In the genomic region with DNA sequence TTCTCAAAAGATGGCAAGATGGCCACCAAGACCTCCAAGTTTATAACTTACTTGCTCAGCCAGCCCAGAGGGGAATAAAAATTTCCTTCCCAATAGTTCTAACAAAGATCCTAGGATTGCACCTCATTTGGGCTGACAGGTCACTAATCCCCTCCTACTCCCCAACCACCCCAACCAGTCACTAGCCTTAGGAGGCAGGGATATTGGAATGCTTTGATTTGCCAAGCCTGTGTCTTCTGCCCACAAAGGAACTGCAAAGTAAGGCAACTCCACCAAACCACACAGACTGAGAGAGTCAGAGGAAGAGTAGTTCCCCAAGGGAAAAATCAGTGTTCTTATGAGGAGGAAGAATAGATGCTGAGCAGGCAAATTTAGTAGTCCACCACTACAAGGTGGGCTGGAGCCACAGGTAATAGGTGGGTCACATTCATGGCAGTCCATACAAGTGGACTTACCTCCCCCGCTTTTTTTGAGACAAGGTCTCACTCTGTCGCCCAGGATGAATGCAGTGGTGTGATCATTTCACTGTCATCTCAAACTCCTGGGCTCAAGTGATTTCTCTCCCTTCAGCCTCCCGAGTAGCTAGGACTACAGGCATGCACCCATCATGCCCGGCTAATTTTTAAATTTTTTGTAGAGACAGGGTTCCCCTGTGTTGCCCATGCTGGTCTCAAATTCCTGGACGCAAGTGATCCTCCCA, we compare ENCODE assay signal across 13 cellular contexts. TPM values are rescaled to one million over a fixed set of nuclear protein-coding genes. Genes with fewer than 3 reads are reported as not detected.
DNase-seq lines count a peak whose midpoint lies in the region; ATAC-seq and TF ChIP-seq lines count a peak whose summit lies in the region.
"Had no signal": no experiment of that assay in that cellular context is flagged by ENCODE, and none has a peak within 500 bp of the region (broad histone marks: within the 10 kb centered on the region; RNA-seq: fewer than 3 reads in every experiment).

No MANE protein-coding gene starts in this region.

- peaks cover 6% of the 10 kb centered on the region for H3K79me2 ChIP-seq in neural cell (replicated peaks; ENCODE audit: insufficient read depth, low read length)

- no peak for ATAC-seq in T-helper 17 cell

- H3F3A ChIP-seq in neural cell (ENCODE audit: insufficient read depth, low read length, poor library complexity, severe bottlenecking) = no peaks in the 10 kb centered on the region

- H3K9me3 ChIP-seq in neural cell (ENCODE audit: low read length) (no peaks in the 10 kb centered on the region), T-helper 17 cell (ENCODE audit: control insufficient read depth, low read length, poor library complexity, severe bottlenecking) (no peaks in the 10 kb centered on the region)
- H3K9me3 ChIP-seq: Caco-2, HAP-1 had no signal

- no peaks in the 10 kb centered on the region for H3K36me3 ChIP-seq in neural cell (ENCODE audit: insufficient read depth, low read length)
- H3K36me3 ChIP-seq: HAP-1 had no signal

- no peaks in the 10 kb centered on the region for H3K27me3 ChIP-seq in neural cell (ENCODE audit: insufficient read depth, low read depth, low read length)

- peaks cover 22% of the 10 kb centered on the region for H3K4me1 Mint-ChIP-seq in T-helper 17 cell

- H3K9me2 ChIP-seq in neural cell (ENCODE audit: insufficient read depth, low read length) = no peaks in the 10 kb centered on the region

- TF ChIP-seq CTCF in epithelial cell of esophagus (IDR thresholded peaks at IDR 0.05; ENCODE audit: insufficient read depth, low read depth, low read length, missing control alignments) = no peak
- no peak for TF ChIP-seq CTCF in neural cell (IDR thresholded peaks at IDR 0.05; ENCODE audit: poor library complexity, severe bottlenecking)
- no peak for TF ChIP-seq CTCF in GM13976 (IDR thresholded peaks at IDR 0.05; ENCODE audit: borderline replicate concordance, control extremely low read depth, extremely low read depth, insufficient read depth, missing control alignments)

- no peak overlapping the region for H3K4me3 ChIP-seq in epithelial cell of esophagus (ENCODE audit: low read length)
- H3K4me3 ChIP-seq in neural cell (ENCODE audit: low read length) = no peak overlapping the region
- H3K4me3 ChIP-seq: HAP-1 had no signal

- no peak overlapping the region for H3K4me2 ChIP-seq in neural cell (ENCODE audit: low read length)

- no peaks in the 10 kb centered on the region for H3K36me3 Mint-ChIP-seq in T-helper 17 cell (ENCODE audit: low read depth)
- H3K36me3 Mint-ChIP-seq: naive B cell had no signal

- no peak overlapping the region for H3K27ac Mint-ChIP-seq in T-helper 17 cell
- H3K27ac Mint-ChIP-seq: activated naive CD8-positive, alpha-beta T cell treated with anti-CD3 and anti-CD28 coated beads, Interleukin-2, amount 10 ng/mL, durations not matched to agents 7 days and 5 days had no signal

- in situ Hi-C loops in GM13976 (cut with MboI; ENCODE audit: low sequenced_read_pairs, unreplicated experiment) = no loop called here

- H3K9ac ChIP-seq in neural cell (ENCODE audit: low read length) = no peak overlapping the region

- no peak overlapping the region for H3K27ac ChIP-seq in neural cell (ENCODE audit: low read length)

- TF ChIP-seq RAD21 in neural cell (conservative IDR thresholded peaks at IDR 0.05) = no peak

- H4K20me1 ChIP-seq in neural cell (ENCODE audit: insufficient read depth) = no peaks in the 10 kb centered on the region

- TF ChIP-seq EP300 in neural cell (conservative IDR thresholded peaks at IDR 0.05; ENCODE audit: poor library complexity, severe bottlenecking) = no peak

- no peak overlapping the region for H3K4me3 Mint-ChIP-seq in T-helper 17 cell
- H3K4me3 Mint-ChIP-seq: activated naive CD8-positive, alpha-beta T cell treated with anti-CD3 and anti-CD28 coated beads, Interleukin-2, amount 10 ng/mL, durations not matched to agents 7 days and 5 days had no signal

- H3K27me3 Mint-ChIP-seq in T-helper 17 cell = no peaks in the 10 kb centered on the region
- H3K27me3 Mint-ChIP-seq: naive B cell had no signal

- peak; percentile 30 for DNase-seq in Daoy (ENCODE audit: low read depth)
- DNase-seq in MV-4-11 (lab: John Stamatoyannopoulos, UW) = peak; percentile 47
- DNase-seq in epithelial cell of esophagus (ENCODE audit: low read depth) = peak; percentile 40
- no peak for DNase-seq in AG08396 (ENCODE audit: low spot score)
- DNase-seq in T-helper 17 cell = no peak
- DNase-seq in GM13976 (ENCODE audit: low spot score) = no peak
- DNase-seq in activated CD4-positive, CD25-positive, alpha-beta regulatory T cell (lab: John Stamatoyannopoulos, UW) = no peak
- DNase-seq: activated naive CD8-positive, alpha-beta T cell treated with anti-CD3 and anti-CD28 coated beads, Interleukin-2, amount 10 ng/mL, durations not matched to agents 7 days and 5 days; Caco-2; naive B cell; T-helper 2 cell had no signal

- H2AFZ ChIP-seq in neural cell (ENCODE audit: low read depth, low read length) = no peak overlapping the region

TF ChIP-seq in neural cell, 6 proteins besides CTCF, POLR2A, EP300 and RAD21:
- peak; percentile 23 for TF ChIP-seq POLR2AphosphoS5 (IDR thresholded peaks at IDR 0.05)
- no peak for TF ChIP-seq EZH2 (IDR thresholded peaks at IDR 0.05; ENCODE audit: borderline replicate concordance, insufficient read depth, low read length, poor library complexity, severe bottlenecking)
TF ChIP-seq in neural cell: peak in this region for 1.

RNA-seq across cellular contexts. Expression of gene TMEM39B, which starts 3.7 kb away (rescaled TPM):
- total RNA-seq in Daoy (2014; rRNA removed; shearing (Covaris generic)) = 4.3 and 4.5 TPM in 2 replicates
- polyA plus RNA-seq in neural cell = 18.1 and 21.1 TPM in 2 replicates
- 10.1 and 12.2 TPM in 2 replicates for polyA minus RNA-seq in neural cell
- total RNA-seq in T-helper 17 cell = 10 to 100 TPM; 15.8 to 16.7 TPM

RNA-seq across cellular contexts. Expression of gene KPNA6, which starts 38.8 kb away (rescaled TPM):
- 44.2 and 45.8 TPM in 2 replicates for total RNA-seq in Daoy (2014; rRNA removed; shearing (Covaris generic))
- polyA plus RNA-seq in neural cell = 15.7 and 17.3 TPM in 2 replicates
- 37.7 and 41.7 TPM in 2 replicates for polyA minus RNA-seq in neural cell
- 10 to 100 TPM; 39.8 to 57.6 TPM for total RNA-seq in T-helper 17 cell

RNA-seq across cellular contexts. Expression of gene KHDRBS1, which starts 55.4 kb away (rescaled TPM):
- 64.2 and 64.7 TPM in 2 replicates for total RNA-seq in Daoy (2014; rRNA removed; shearing (Covaris generic))
- polyA plus RNA-seq in neural cell = 210 and 214 TPM in 2 replicates
- 160 and 178 TPM in 2 replicates for polyA minus RNA-seq in neural cell
- 10 to 100 TPM; 92.5 to 94.9 TPM for total RNA-seq in T-helper 17 cell

Comparison
In these comparisons a context has a peak if more than half of its experiments do, and no peak if none do; other contexts are left out.
1. DNase-seq: peak in Daoy (single experiment), MV-4-11 (single experiment) and epithelial cell of esophagus (single experiment); none in AG08396 (single experiment), T-helper 17 cell (0 of 3), GM13976 (single experiment) and activated CD4-positive, CD25-positive, alpha-beta regulatory T cell (0 of 4).